ENCODE assay signal across 11 cellular contexts in genomic region chr3:37391679-37392078, GRCh38.
"Had no signal": no experiment of that assay in that cellular context is flagged by ENCODE, and none has a peak within 500 bp of the region (broad histone marks: within the 10 kb centered on the region; RNA-seq: fewer than 3 reads in every experiment).

No MANE protein-coding gene starts in this region.

- H3K4me3 Mint-ChIP-seq: GM23338, H9, HFFc6 had no signal

- H3K27ac Mint-ChIP-seq: GM23338, HFFc6 had no signal

- H3K4me2 ChIP-seq: GM23338 had no signal

- H3K9me3 ChIP-seq: HAP-1 had no signal

- H2AFZ ChIP-seq: GM23248, GM23338 had no signal

- H3K36me3 ChIP-seq: HAP-1 had no signal

- ATAC-seq: GM23338, HCT116 had no signal

- H3K4me3 ChIP-seq: GM23248, GM23338, HAP-1 had no signal

- H3K27ac ChIP-seq: GM23248 had no signal

- FAIRE-seq: H1, H54 had no signal

- DNase-seq: GM23248, GOT3, H7, H9, HCEC 1CT, HFFc6 had no signal

- H3K9ac ChIP-seq: GM23248 had no signal

- H3K9me3 Mint-ChIP-seq: GM23338, H9, HFFc6 had no signal
